In genomic region chr1:66439028-66439427, GRCh38 we compare ENCODE assay signal across 8 cellular contexts.
DNase-seq lines count a peak whose midpoint lies in the region; ATAC-seq and TF ChIP-seq lines count a peak whose summit lies in the region.

No MANE protein-coding gene starts in this region.

- TF ChIP-seq CTCF in nephron progenitor cell (IDR thresholded peaks at IDR 0.05), result no peak

- H3K4me3 Mint-ChIP-seq in activated CD4-positive, alpha-beta T cell treated with anti-CD3 and anti-CD28 coated beads, Interleukin-2, amount 10 ng/mL, durations not matched to agents 7 days and 5 days, result no peak overlapping the region
- H3K4me3 Mint-ChIP-seq in T-helper 1 cell treated with Interleukin-12 subunit alpha and Interleukin-12 subunit beta and Interleukin-4 antibody, amounts not matched to agents 30 μg/mL and 1 μg/mL, for 36 hours, result peak overlapping the region; percentile 56
- no peak overlapping the region for H3K4me3 Mint-ChIP-seq in nephron progenitor cell

- POLR2A ChIA-PET in activated CD4-positive, alpha-beta T cell treated with anti-CD3 and anti-CD28 coated beads, Interleukin-2, amount 10 ng/mL, durations not matched to agents 7 days and 5 days (lab: Charles Lee), result no interaction called here

- no peaks in the 10 kb centered on the region for H3K27me3 Mint-ChIP-seq in activated CD4-positive, alpha-beta T cell treated with anti-CD3 and anti-CD28 coated beads, Interleukin-2, amount 10 ng/mL, durations not matched to agents 7 days and 5 days
- no peaks in the 10 kb centered on the region for H3K27me3 Mint-ChIP-seq in T-helper 1 cell treated with Interleukin-12 subunit alpha and Interleukin-12 subunit beta and Interleukin-4 antibody, amounts not matched to agents 30 μg/mL and 1 μg/mL, for 36 hours (ENCODE audit: low read depth)
- no peaks in the 10 kb centered on the region for H3K27me3 Mint-ChIP-seq in nephron progenitor cell (ENCODE audit: low read depth, poor library complexity)

- H3K27ac Mint-ChIP-seq in activated CD4-positive, alpha-beta T cell treated with anti-CD3 and anti-CD28 coated beads, Interleukin-2, amount 10 ng/mL, durations not matched to agents 7 days and 5 days, result peak overlapping the region; percentile 39
- H3K27ac Mint-ChIP-seq in T-helper 1 cell treated with Interleukin-12 subunit alpha and Interleukin-12 subunit beta and Interleukin-4 antibody, amounts not matched to agents 30 μg/mL and 1 μg/mL, for 36 hours, result peak overlapping the region; percentile 77
- H3K27ac Mint-ChIP-seq in nephron progenitor cell, result no peak overlapping the region

- ATAC-seq in HG03060 (IDR thresholded peaks at IDR 0.05; ENCODE audit: low read depth, unreplicated experiment), result peak; percentile 41

- CTCF ChIA-PET in activated CD4-positive, alpha-beta T cell treated with anti-CD3 and anti-CD28 coated beads, Interleukin-2, amount 10 ng/mL, durations not matched to agents 7 days and 5 days (lab: Charles Lee), result no interaction called here

- peaks cover 4% of the 10 kb centered on the region for H3K9me3 Mint-ChIP-seq in activated CD4-positive, alpha-beta T cell treated with anti-CD3 and anti-CD28 coated beads, Interleukin-2, amount 10 ng/mL, durations not matched to agents 7 days and 5 days
- peaks cover 4% of the 10 kb centered on the region for H3K9me3 Mint-ChIP-seq in T-helper 1 cell treated with Interleukin-12 subunit alpha and Interleukin-12 subunit beta and Interleukin-4 antibody, amounts not matched to agents 30 μg/mL and 1 μg/mL, for 36 hours
- H3K9me3 Mint-ChIP-seq in nephron progenitor cell, result no peaks in the 10 kb centered on the region

- DNase-seq in activated CD4-positive, alpha-beta T cell treated with anti-CD3 and anti-CD28 coated beads, Interleukin-2, amount 10 ng/mL, durations not matched to agents 7 days and 5 days, result no peak
- no peak for DNase-seq in activated CD4-positive, alpha-beta T cell treated with anti-CD3 and anti-CD28 coated beads for 4 hours
- DNase-seq in pons (ENCODE audit: low spot score) (peak; percentile 43), DMS 273 (lab: John Stamatoyannopoulos, UW; ENCODE audit: unreplicated experiment) (no peak), nephron progenitor cell (no peak), iPS-NIHi11 (ENCODE audit: low spot score) (no peak)

- H3K4me1 Mint-ChIP-seq in activated CD4-positive, alpha-beta T cell treated with anti-CD3 and anti-CD28 coated beads, Interleukin-2, amount 10 ng/mL, durations not matched to agents 7 days and 5 days, result peaks cover 44% of the 10 kb centered on the region
- peaks cover 39% of the 10 kb centered on the region for H3K4me1 Mint-ChIP-seq in T-helper 1 cell treated with Interleukin-12 subunit alpha and Interleukin-12 subunit beta and Interleukin-4 antibody, amounts not matched to agents 30 μg/mL and 1 μg/mL, for 36 hours (ENCODE audit: low read depth)
- peaks cover 7% of the 10 kb centered on the region for H3K4me1 Mint-ChIP-seq in nephron progenitor cell

- H3K36me3 Mint-ChIP-seq in activated CD4-positive, alpha-beta T cell treated with anti-CD3 and anti-CD28 coated beads, Interleukin-2, amount 10 ng/mL, durations not matched to agents 7 days and 5 days (ENCODE audit: low read depth), result no peaks in the 10 kb centered on the region
- peaks cover 5% of the 10 kb centered on the region for H3K36me3 Mint-ChIP-seq in T-helper 1 cell treated with Interleukin-12 subunit alpha and Interleukin-12 subunit beta and Interleukin-4 antibody, amounts not matched to agents 30 μg/mL and 1 μg/mL, for 36 hours (ENCODE audit: low read depth)
- no peaks in the 10 kb centered on the region for H3K36me3 Mint-ChIP-seq in nephron progenitor cell (ENCODE audit: low read depth)
